In genomic region chr17:32590974-32591373, GRCh38 we compare ENCODE assay signal across 25 cellular contexts.
DNase-seq lines count a peak whose midpoint lies in the region; ATAC-seq and TF ChIP-seq lines count a peak whose summit lies in the region.
"Had no signal": no experiment of that assay in that cellular context is flagged by ENCODE, and none has a peak within 500 bp of the region (broad histone marks: within the 10 kb centered on the region; RNA-seq: fewer than 3 reads in every experiment).

No MANE protein-coding gene starts in this region.

- TF ChIP-seq CTCF in psoas muscle (IDR thresholded peaks at IDR 0.05): no peak
- no peak for TF ChIP-seq CTCF in prostate gland (IDR thresholded peaks at IDR 0.05)

- no peak for ATAC-seq in psoas muscle
- ATAC-seq: K562, Panc1, T-cell had no signal

- no peak for TF ChIP-seq POLR2A in prostate gland (IDR thresholded peaks at IDR 0.05)

- no peaks in the 10 kb centered on the region for H3K27me3 ChIP-seq in psoas muscle (ENCODE audit: insufficient read depth in 3 of 3, low read length in 2 of 3)
- H3K27me3 ChIP-seq in prostate gland (replicated peaks; ENCODE audit: insufficient read depth): no peaks in the 10 kb centered on the region
- H3K27me3 ChIP-seq: cardiac muscle cell, MG63, sigmoid colon, tibial nerve had no signal

- 72 to 84% (median 81%) methylated on average over 4 of the region's 4 CpGs for WGBS in psoas muscle, 3 donors
- 86% methylated on average over 4 of the region's 4 CpGs for WGBS in prostate gland

- H3K4me1 ChIP-seq in psoas muscle (no peaks in the 10 kb centered on the region), prostate gland (replicated peaks) (no peaks in the 10 kb centered on the region)
- H3K4me1 ChIP-seq: parathyroid adenoma, sigmoid colon, tibial nerve had no signal

- H3K4me3 ChIP-seq in psoas muscle: no peak overlapping the region
- H3K4me3 ChIP-seq in prostate gland: no peak overlapping the region
- H3K4me3 ChIP-seq: cardiac muscle cell, GM23248, K562, MG63, sigmoid colon, tibial nerve had no signal

- H3K36me3 ChIP-seq in psoas muscle (ENCODE audit: insufficient read depth in 1 of 2, low read depth in 1 of 2): no peaks in the 10 kb centered on the region
- no peaks in the 10 kb centered on the region for H3K36me3 ChIP-seq in prostate gland
- H3K36me3 ChIP-seq: cardiac muscle cell, MG63, sigmoid colon, tibial nerve had no signal

- DNase-seq in DMS153 (lab: John Stamatoyannopoulos, UW) (peak; percentile 30), DMS153 treated with DMSO at 0.1 percent for 48 hours (lab: John Stamatoyannopoulos, UW; ENCODE audit: unreplicated experiment) (no peak), NCI-H2107 (lab: John Stamatoyannopoulos, UW) (peak; percentile 83), NCI-H748 (lab: John Stamatoyannopoulos, UW; ENCODE audit: unreplicated experiment) (peak; percentile 82), hippocampal formation (lab: John Stamatoyannopoulos, UW) (no peak), psoas muscle (no peak), islet precursor cell (no peak), prostate gland (ENCODE audit: low spot score) (no peak)
- DNase-seq: activated CD4-positive, alpha-beta memory T cell treated with anti-CD3 and anti-CD28 coated beads, Interleukin-2, amount 10 ng/mL, durations not matched to agents 7 days and 5 days; aorta; CD4-positive, CD25-positive, alpha-beta regulatory T cell; cortex of kidney; GDM1; GM23248; MG63; NK-92 treated with Interleukin-12 subunit alpha and Interleukin-12 subunit beta, amount 100 ng/mL, for 24 hours; sigmoid colon; stimulated activated CD8-positive, alpha-beta memory T cell treated with anti-CD3 and anti-CD28 coated beads, Interleukin-4, amount 100 ng/mL, for 48 hours; T-cell had no signal

- intact Hi-C loops in psoas muscle (cut with DNase I) (no loop called here), prostate gland (cut with DNase I) (no loop called here)

- no peak overlapping the region for H3K27ac ChIP-seq in psoas muscle
- H3K27ac ChIP-seq in prostate gland: no peak overlapping the region
- H3K27ac ChIP-seq: 22Rv1, cardiac muscle cell, GM23248, parathyroid adenoma, sigmoid colon, tibial nerve had no signal

- H3K9me3 ChIP-seq in psoas muscle (no peaks in the 10 kb centered on the region), prostate gland (no peaks in the 10 kb centered on the region)
- H3K9me3 ChIP-seq: MG63, sigmoid colon, tibial nerve had no signal

Comparison
In these comparisons a context has a peak if more than half of its experiments do, and no peak if none do; other contexts are left out.
1. DNase-seq: peak in DMS153 (single experiment), NCI-H2107 (single experiment) and NCI-H748 (single experiment); none in DMS153 treated with DMSO at 0.1 percent for 48 hours (single experiment), hippocampal formation (0 of 2), psoas muscle (0 of 2), islet precursor cell (single experiment) and prostate gland (single experiment).